ENCODE assay signal across 1 cellular context in genomic region chr5:96881511-96882115, GRCh38.
A peak's percentile ranks its signal among the peaks of the same experiment; 100 is the strongest.
TF ChIP-seq lines count a peak whose summit lies in the region.

No MANE protein-coding gene starts in this region.

TF ChIP-seq in K562, 482 proteins besides CTCF, POLR2A, EP300 and RAD21 (continued from another document and continues in another):
- no peak for TF ChIP-seq ZNF395 (CRISPR knock-in tag; IDR thresholded peaks at IDR 0.05)
- TF ChIP-seq PKNOX1 (IDR thresholded peaks at IDR 0.05), result no peak
- TF ChIP-seq ZNF318 (IDR thresholded peaks at IDR 0.05; ENCODE audit: borderline replicate concordance in 1 of 2, low read depth in 1 of 2), result 0 out of 4 replicates have a peak, but pooled peaks of 1 of the 2 experiments have one; percentile 17
- peak; percentile 60 for TF ChIP-seq PRDM10 (IDR thresholded peaks at IDR 0.05; ENCODE audit: partially characterized antibody)
- no peak for TF ChIP-seq SFPQ (IDR thresholded peaks at IDR 0.05; ENCODE audit: low read depth, low read length)
- TF ChIP-seq HDAC2 (IDR thresholded peaks at IDR 0.05), result peak; percentile 39; the same call in 1 of the 2 replicates
- TF ChIP-seq KDM1A (IDR thresholded peaks at IDR 0.05), result peak; percentile 7 to 34; a peak in 2 of 4 replicates
- TF ChIP-seq MGA (IDR thresholded peaks at IDR 0.05), result no peak
- TF ChIP-seq ARID1B (IDR thresholded peaks at IDR 0.05), result peak; percentile 68
- TF ChIP-seq TOE1 (IDR thresholded peaks at IDR 0.05; ENCODE audit: borderline replicate concordance), result peak; percentile 60; the same call in 1 of the 2 replicates
- no peak for TF ChIP-seq TOE1 (CRISPR knock-in tag; IDR thresholded peaks at IDR 0.05; ENCODE audit: borderline replicate concordance, low read depth)
- TF ChIP-seq U2AF2 (optimal IDR thresholded peaks at IDR 0.05; ENCODE audit: low read depth, low read length), result no peak
- 0 out of 2 replicates have a peak, but pooled peaks have one; percentile 40 for TF ChIP-seq ZEB2 (IDR thresholded peaks at IDR 0.05)
- TF ChIP-seq ATF7 (IDR thresholded peaks at IDR 0.05), result peak; percentile 57
- TF ChIP-seq ZNF766 (CRISPR knock-in tag; conservative IDR thresholded peaks at IDR 0.05), result 0 out of 2 replicates have a peak, but pooled peaks have one; percentile 46
- no peak for TF ChIP-seq TCF7 (IDR thresholded peaks at IDR 0.05; ENCODE audit: borderline replicate concordance)
- TF ChIP-seq ETV1 (tag; conservative IDR thresholded peaks at IDR 0.05; ENCODE audit: low read depth), result 0 out of 2 replicates have a peak, but pooled peaks have one; percentile 26
